1 cellular context compared by ENCODE assay signal in genomic region chr21:38349111-38349746, GRCh38.
TF ChIP-seq lines count a peak whose summit lies in the region.

No MANE protein-coding gene starts in this region.

TF ChIP-seq in A549, 52 proteins besides CTCF, POLR2A, EP300 and RAD21 (continued from another document):
- TF ChIP-seq USF2 (IDR thresholded peaks at IDR 0.05) = no peak
- TF ChIP-seq HOXB13 (CRISPR knock-in tag; IDR thresholded peaks at IDR 0.05; ENCODE audit: low read depth) = no peak
- TF ChIP-seq GATA3 (IDR thresholded peaks at IDR 0.05; ENCODE audit: borderline replicate concordance) = no peak
- TF ChIP-seq HOXA7 (CRISPR knock-in tag; IDR thresholded peaks at IDR 0.05) = no peak
- TF ChIP-seq KDM5A (IDR thresholded peaks at IDR 0.05) = no peak
